In the genomic region with DNA sequence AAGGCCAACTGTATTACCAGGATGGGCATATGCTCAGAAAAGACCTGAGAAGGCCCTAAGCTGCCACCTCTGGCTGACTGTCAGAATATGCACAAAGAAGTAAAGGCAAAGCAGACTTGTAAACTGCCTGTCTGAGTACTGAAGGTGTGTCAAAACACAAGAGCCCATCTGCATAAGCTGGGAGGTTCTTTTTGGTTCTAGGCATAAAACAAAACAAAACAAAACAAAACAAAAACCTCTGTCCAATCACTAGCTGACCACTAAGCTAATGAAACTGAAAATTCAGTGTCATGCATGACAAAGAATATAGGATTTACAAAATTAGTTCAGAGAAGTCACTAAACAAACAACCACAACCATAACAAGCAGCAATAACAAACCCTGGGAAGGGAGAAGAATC, we compare ENCODE assay signal across 10 cellular contexts. TPM values are rescaled to one million over a fixed set of nuclear protein-coding genes. Genes with fewer than 3 reads are reported as not detected.
DNase-seq lines count a peak whose midpoint lies in the region; ATAC-seq and TF ChIP-seq lines count a peak whose summit lies in the region.
"Had no signal": no experiment of that assay in that cellular context is flagged by ENCODE, and none has a peak within 500 bp of the region (broad histone marks: within the 10 kb centered on the region; RNA-seq: fewer than 3 reads in every experiment).

No MANE protein-coding gene starts in this region.

- CTCF ChIA-PET in HEK293 (lab: Yijun Ruan, JAX), result interaction anchor here (0.6 to 1.3 kb wide), 7 partner anchors 12 to 1081 kb away, joined by 3 to 6 read pairs (median 4); a partner anchor contains a TSS

- H3K27me3 Mint-ChIP-seq in natural killer cell treated with Interleukin-12 subunit alpha and Interleukin-12 subunit beta and Interleukin-15 and Interleukin-18, amount 100 ng/mL, for 72 hours, result peaks cover 0 to 7% of the 10 kb centered on the region in 2 donors

- DNase-seq in LNCaP clone FGC (ENCODE audit: low read depth), result peak; percentile 44
- DNase-seq in kidney glomerular epithelial cell (lab: John Stamatoyannopoulos, UW), result peak; percentile 18
- no peak for DNase-seq in activated CD8-positive, alpha-beta memory T cell treated with anti-CD3 and anti-CD28 coated beads for 24 hours
- no peak for DNase-seq in MV-4-11 (lab: John Stamatoyannopoulos, UW)
- no peak for DNase-seq in kidney tubule cell (ENCODE audit: low spot score)
- no peak for DNase-seq in natural killer cell treated with Interleukin-12 subunit alpha and Interleukin-12 subunit beta and Interleukin-15 and Interleukin-18, amount 100 ng/mL, for 72 hours (ENCODE audit: low spot score)
- DNase-seq: NCI-H1105 treated with DMSO at 0.1 percent for 48 hours had no signal

- H3K36me3 ChIP-seq in HEK293 (ENCODE audit: control insufficient read depth in 2 of 2, insufficient read depth in 1 of 2, low read length in 2 of 2), result no peaks in the 10 kb centered on the region; a peak in 1 of 3 replicates

- POLR2A ChIA-PET in HEK293 (lab: Yijun Ruan, JAX), result interaction anchor here (1.5 kb wide), 1 partner anchor 20 kb away, joined by 6 read pairs; a partner anchor contains a TSS

- H3K4me1 Mint-ChIP-seq in natural killer cell treated with Interleukin-12 subunit alpha and Interleukin-12 subunit beta and Interleukin-15 and Interleukin-18, amount 100 ng/mL, for 72 hours (ENCODE audit: low read depth in 2 of 2), result no peaks in the 10 kb centered on the region

- H3K9me3 Mint-ChIP-seq in natural killer cell treated with Interleukin-12 subunit alpha and Interleukin-12 subunit beta and Interleukin-15 and Interleukin-18, amount 100 ng/mL, for 72 hours, result no peaks in the 10 kb centered on the region

- ATAC-seq in GM19023 (IDR thresholded peaks at IDR 0.05; ENCODE audit: unreplicated experiment), result peak; percentile 79
- ATAC-seq in natural killer cell treated with Interleukin-12 subunit alpha and Interleukin-12 subunit beta and Interleukin-15 and Interleukin-18, amount 100 ng/mL, for 72 hours, result no peak

- H3K27ac Mint-ChIP-seq in natural killer cell treated with Interleukin-12 subunit alpha and Interleukin-12 subunit beta and Interleukin-15 and Interleukin-18, amount 100 ng/mL, for 72 hours, result no peak overlapping the region

- peaks cover 9% of the 10 kb centered on the region; the same call in 1 of the 2 replicates for H3K4me1 ChIP-seq in HEK293 (ENCODE audit: control insufficient read depth, insufficient read depth, low read length)

- no peak for TF ChIP-seq CTCF in HEK293 (tag by site-specific recombination; IDR thresholded peaks at IDR 0.05)
- no peak for TF ChIP-seq CTCF in LNCaP clone FGC (IDR thresholded peaks at IDR 0.05; ENCODE audit: control insufficient read depth, extremely low read depth, insufficient read depth)

- no peaks in the 10 kb centered on the region for H3K9me3 ChIP-seq in HEK293 (ENCODE audit: control insufficient read depth, insufficient read depth, low read depth, low read length)

- H3K4me3 ChIP-seq in HEK293 (ENCODE audit: low read depth, low read length) (no peak overlapping the region), LNCaP clone FGC (ENCODE audit: low read depth, low read length) (no peak overlapping the region)

- H3K36me3 Mint-ChIP-seq in natural killer cell treated with Interleukin-12 subunit alpha and Interleukin-12 subunit beta and Interleukin-15 and Interleukin-18, amount 100 ng/mL, for 72 hours, result peaks cover 4% of the 10 kb centered on the region

- H3K4me3 Mint-ChIP-seq in natural killer cell treated with Interleukin-12 subunit alpha and Interleukin-12 subunit beta and Interleukin-15 and Interleukin-18, amount 100 ng/mL, for 72 hours, result no peak overlapping the region

- H3K27ac ChIP-seq in HEK293 (ENCODE audit: extremely low read depth, low read depth, low read length), result no peak overlapping the region

TF ChIP-seq in HEK293, 187 proteins besides CTCF, POLR2A, EP300 and RAD21:
- TF ChIP-seq ZNF335 (tag by site-specific recombination; conservative IDR thresholded peaks at IDR 0.05), result peak; percentile 75
- TF ChIP-seq, protein P1, sequence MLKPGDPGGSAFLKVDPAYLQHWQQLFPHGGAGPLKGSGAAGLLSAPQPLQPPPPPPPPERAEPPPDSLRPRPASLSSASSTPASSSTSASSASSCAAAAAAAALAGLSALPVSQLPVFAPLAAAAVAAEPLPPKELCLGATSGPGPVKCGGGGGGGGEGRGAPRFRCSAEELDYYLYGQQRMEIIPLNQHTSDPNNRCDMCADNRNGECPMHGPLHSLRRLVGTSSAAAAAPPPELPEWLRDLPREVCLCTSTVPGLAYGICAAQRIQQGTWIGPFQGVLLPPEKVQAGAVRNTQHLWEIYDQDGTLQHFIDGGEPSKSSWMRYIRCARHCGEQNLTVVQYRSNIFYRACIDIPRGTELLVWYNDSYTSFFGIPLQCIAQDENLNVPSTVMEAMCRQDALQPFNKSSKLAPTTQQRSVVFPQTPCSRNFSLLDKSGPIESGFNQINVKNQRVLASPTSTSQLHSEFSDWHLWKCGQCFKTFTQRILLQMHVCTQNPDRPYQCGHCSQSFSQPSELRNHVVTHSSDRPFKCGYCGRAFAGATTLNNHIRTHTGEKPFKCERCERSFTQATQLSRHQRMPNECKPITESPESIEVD (tag by site-specific recombination; IDR thresholded peaks at IDR 0.05), result peak; percentile 77
- TF ChIP-seq ZNF600 (tag by site-specific recombination; IDR thresholded peaks at IDR 0.05), result 0 out of 2 replicates have a peak, but pooled peaks have one; percentile 28
- TF ChIP-seq, protein P2, sequence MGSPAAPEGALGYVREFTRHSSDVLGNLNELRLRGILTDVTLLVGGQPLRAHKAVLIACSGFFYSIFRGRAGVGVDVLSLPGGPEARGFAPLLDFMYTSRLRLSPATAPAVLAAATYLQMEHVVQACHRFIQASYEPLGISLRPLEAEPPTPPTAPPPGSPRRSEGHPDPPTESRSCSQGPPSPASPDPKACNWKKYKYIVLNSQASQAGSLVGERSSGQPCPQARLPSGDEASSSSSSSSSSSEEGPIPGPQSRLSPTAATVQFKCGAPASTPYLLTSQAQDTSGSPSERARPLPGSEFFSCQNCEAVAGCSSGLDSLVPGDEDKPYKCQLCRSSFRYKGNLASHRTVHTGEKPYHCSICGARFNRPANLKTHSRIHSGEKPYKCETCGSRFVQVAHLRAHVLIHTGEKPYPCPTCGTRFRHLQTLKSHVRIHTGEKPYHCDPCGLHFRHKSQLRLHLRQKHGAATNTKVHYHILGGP (tag by site-specific recombination; IDR thresholded peaks at IDR 0.05), result 0 out of 2 replicates have a peak, but pooled peaks have one; percentile 17
- no peak for TF ChIP-seq ZFP37 (tag by site-specific recombination; IDR thresholded peaks at IDR 0.05)

RNA-seq across cellular contexts. Expression of a gene that starts 20.6 kb away (rescaled TPM):
- not detected for total RNA-seq in natural killer cell treated with Interleukin-12 subunit alpha and Interleukin-12 subunit beta and Interleukin-15 and Interleukin-18, amount 100 ng/mL, for 72 hours

RNA-seq across cellular contexts. Expression of a gene that starts 27.8 kb away (rescaled TPM):
- total RNA-seq in natural killer cell treated with Interleukin-12 subunit alpha and Interleukin-12 subunit beta and Interleukin-15 and Interleukin-18, amount 100 ng/mL, for 72 hours, result not detected
- total RNA-seq: pulmonary artery endothelial cell had no signal

Comparison
In these comparisons a context has a peak if more than half of its experiments do, and no peak if none do; other contexts are left out.
1. DNase-seq: peak in LNCaP clone FGC (single experiment) and kidney glomerular epithelial cell (single experiment); none in activated CD8-positive, alpha-beta memory T cell treated with anti-CD3 and anti-CD28 coated beads for 24 hours (single experiment), MV-4-11 (single experiment), kidney tubule cell (single experiment) and natural killer cell treated with Interleukin-12 subunit alpha and Interleukin-12 subunit beta and Interleukin-15 and Interleukin-18, amount 100 ng/mL, for 72 hours (single experiment).